ENCODE assay signal across 17 cellular contexts in genomic region chr13:90502143-90502542, GRCh38.
DNase-seq lines count a peak whose midpoint lies in the region; ATAC-seq and TF ChIP-seq lines count a peak whose summit lies in the region.
"Had no signal": no experiment of that assay in that cellular context is flagged by ENCODE, and none has a peak within 500 bp of the region (broad histone marks: within the 10 kb centered on the region; RNA-seq: fewer than 3 reads in every experiment).

No MANE protein-coding gene starts in this region.

- TF ChIP-seq CTCF in body of pancreas (IDR thresholded peaks at IDR 0.05) (no peak), left ventricle myocardium inferior (IDR thresholded peaks at IDR 0.05; ENCODE audit: borderline replicate concordance) (no peak), progenitor cell of endocrine pancreas (IDR thresholded peaks at IDR 0.05; ENCODE audit: unreplicated experiment) (no peak)

- H3K27me3 ChIP-seq in body of pancreas (no peaks in the 10 kb centered on the region), left ventricle myocardium inferior (ENCODE audit: low read depth) (no peaks in the 10 kb centered on the region)

- H3K36me3 Mint-ChIP-seq in progenitor cell of endocrine pancreas (ENCODE audit: insufficient read depth) = peaks cover 4% of the 10 kb centered on the region
- H3K36me3 Mint-ChIP-seq: CD14-positive monocyte had no signal

- H3K4me3 ChIP-seq in body of pancreas = no peak overlapping the region
- no peak overlapping the region for H3K4me3 ChIP-seq in left ventricle myocardium inferior

- peak; percentile 5 for DNase-seq in NCI-H2029 treated with DMSO at 0.1 percent for 48 hours (lab: John Stamatoyannopoulos, UW)
- DNase-seq in NCI-H2029 (lab: John Stamatoyannopoulos, UW) = no peak
- DNase-seq in body of pancreas = peak in 2 of 4 donors; percentile 13 to 26
- DNase-seq in left ventricle myocardium inferior = peak; percentile 26
- DNase-seq in progenitor cell of endocrine pancreas (ENCODE audit: low spot score, unreplicated experiment) = no peak
- no peak for DNase-seq in activated CD8-positive, alpha-beta memory T cell treated with anti-CD3 and anti-CD28 coated beads for 24 hours
- no peak for DNase-seq in stimulated activated naive CD8-positive, alpha-beta T cell treated with anti-CD3 and anti-CD28 coated beads, Interleukin-15, Interleukin-2, amounts not matched to agents 100 U/mL and 50 U/mL, for 24 hours
- DNase-seq: AML-193, DMS 273 treated with DMSO at 0.1 percent for 48 hours, DND-41, KG1, NCI-H1417 treated with DMSO at 0.1 percent for 48 hours, NCI-H510A treated with DMSO at 0.1 percent for 48 hours had no signal

- H3K27ac ChIP-seq in body of pancreas = no peak overlapping the region
- peak overlapping the region; percentile 69 for H3K27ac ChIP-seq in left ventricle myocardium inferior (replicated peaks)
- H3K27ac ChIP-seq: 22Rv1 had no signal

- H3K27ac Mint-ChIP-seq in progenitor cell of endocrine pancreas = peak overlapping the region; percentile 87
- H3K27ac Mint-ChIP-seq: CD14-positive monocyte had no signal

- no peaks in the 10 kb centered on the region for H3K27me3 Mint-ChIP-seq in progenitor cell of endocrine pancreas

- TF ChIP-seq POLR2A in body of pancreas (IDR thresholded peaks at IDR 0.05) = no peak

- peaks cover 8% of the 10 kb centered on the region for H3K9me3 Mint-ChIP-seq in progenitor cell of endocrine pancreas (ENCODE audit: low read depth)

- peaks cover 47% of the 10 kb centered on the region for H3K4me1 Mint-ChIP-seq in progenitor cell of endocrine pancreas (ENCODE audit: low read depth)
- H3K4me1 Mint-ChIP-seq: CD14-positive monocyte had no signal

- H3K36me3 ChIP-seq in body of pancreas (replicated peaks in 1 of 2; ENCODE audit: insufficient read depth in 1 of 2, low read depth in 2 of 2) = no peaks in the 10 kb centered on the region
- no peaks in the 10 kb centered on the region for H3K36me3 ChIP-seq in left ventricle myocardium inferior

- intact Hi-C loops in body of pancreas (cut with DNase I) (no loop called here), left ventricle myocardium inferior (cut with micrococcal nuclease) (no loop called here)

- no peak overlapping the region for H3K4me3 Mint-ChIP-seq in progenitor cell of endocrine pancreas (ENCODE audit: low read depth)
- H3K4me3 Mint-ChIP-seq: CD14-positive monocyte had no signal

- peaks cover 15% of the 10 kb centered on the region for H3K4me1 ChIP-seq in body of pancreas
- peaks cover 29% of the 10 kb centered on the region for H3K4me1 ChIP-seq in left ventricle myocardium inferior

- H3K9me3 ChIP-seq in body of pancreas = no peaks in the 10 kb centered on the region
- H3K9me3 ChIP-seq in left ventricle myocardium inferior (replicated peaks) = no peaks in the 10 kb centered on the region

- WGBS in body of pancreas, 2 donors = 71 to 94% methylated on average over 1 of the region's 1 CpG

- ATAC-seq in body of pancreas (peak; percentile 40), GM18511 (IDR thresholded peaks at IDR 0.05; ENCODE audit: unreplicated experiment) (no peak)
- ATAC-seq in stimulated activated naive CD8-positive, alpha-beta T cell treated with anti-CD3 and anti-CD28 coated beads, Interleukin-15, Interleukin-2, amounts not matched to agents 100 U/mL and 50 U/mL, for 24 hours = no peak
- ATAC-seq: Panc1 had no signal

Comparison
In these comparisons a context has a peak if more than half of its experiments do, and no peak if none do; other contexts are left out.
1. DNase-seq: peak in NCI-H2029 treated with DMSO at 0.1 percent for 48 hours (single experiment) and left ventricle myocardium inferior (single experiment); none in NCI-H2029 (single experiment), progenitor cell of endocrine pancreas (single experiment), activated CD8-positive, alpha-beta memory T cell treated with anti-CD3 and anti-CD28 coated beads for 24 hours (single experiment) and stimulated activated naive CD8-positive, alpha-beta T cell treated with anti-CD3 and anti-CD28 coated beads, Interleukin-15, Interleukin-2, amounts not matched to agents 100 U/mL and 50 U/mL, for 24 hours (single experiment).